1 cellular context compared by ENCODE assay signal in genomic region chr5:162068931-162069330, GRCh38.
TF ChIP-seq lines count a peak whose summit lies in the region.

No MANE protein-coding gene starts in this region.

TF ChIP-seq in WTC11, 78 proteins besides CTCF, POLR2A, EP300 and RAD21 (continued from another document):
- TF ChIP-seq ERG (CRISPR knock-in tag; IDR thresholded peaks at IDR 0.05) (no peak), ETV6 (CRISPR knock-in tag; IDR thresholded peaks at IDR 0.05) (no peak), ZNF532 (CRISPR knock-in tag; IDR thresholded peaks at IDR 0.05; ENCODE audit: borderline replicate concordance) (no peak), RELA (CRISPR knock-in tag; IDR thresholded peaks at IDR 0.05; ENCODE audit: borderline replicate concordance) (no peak), USF2 (CRISPR knock-in tag; IDR thresholded peaks at IDR 0.05) (no peak), FOXP1 (CRISPR knock-in tag; IDR thresholded peaks at IDR 0.05; ENCODE audit: borderline replicate concordance) (no peak), ZNF263 (CRISPR knock-in tag; IDR thresholded peaks at IDR 0.05; ENCODE audit: low read depth) (no peak), GABPB1 (CRISPR knock-in tag; IDR thresholded peaks at IDR 0.05) (no peak)
